14 cellular contexts compared by ENCODE assay signal in genomic region chr4:96407651-96408342, GRCh38.
DNase-seq lines count a peak whose midpoint lies in the region; ATAC-seq, FAIRE-seq and TF ChIP-seq lines count a peak whose summit lies in the region.
"Had no signal": no experiment of that assay in that cellular context is flagged by ENCODE, and none has a peak within 500 bp of the region (broad histone marks: within the 10 kb centered on the region; RNA-seq: fewer than 3 reads in every experiment).

No MANE protein-coding gene starts in this region.

- peak overlapping the region; percentile 20 for H2AFZ ChIP-seq in smooth muscle cell (ENCODE audit: low read depth)

- H3K4me3 ChIP-seq in astrocyte of the cerebellum (ENCODE audit: low read depth, low read length) (no peak overlapping the region), smooth muscle cell (no peak overlapping the region)
- H3K4me3 ChIP-seq: Peyer's patch had no signal

- FAIRE-seq in islet of Langerhans (lab: Jason Lieb, UNC), result peak; percentile 91

- no peaks in the 10 kb centered on the region for H3K36me3 ChIP-seq in smooth muscle cell (ENCODE audit: low read depth)
- H3K36me3 ChIP-seq: Peyer's patch had no signal

- DNase-seq in NCI-H1092 (lab: John Stamatoyannopoulos, UW) (peak; percentile 44), astrocyte of the cerebellum (ENCODE audit: low read depth) (peak; percentile 1), smooth muscle cell (lab: John Stamatoyannopoulos, UW; ENCODE audit: unreplicated experiment) (no peak), NCI-H446 (lab: John Stamatoyannopoulos, UW) (no peak), GF-D8 (lab: John Stamatoyannopoulos, UW) (no peak)
- DNase-seq: activated CD4-positive, CD25-positive, alpha-beta regulatory T cell treated with anti-CD3 and anti-CD28 coated beads, Interleukin-2, amount 50 U/mL, for 72 hours; activated naive CD8-positive, alpha-beta T cell treated with anti-CD3 and anti-CD28 coated beads, Interleukin-2, amount 10 ng/mL, durations not matched to agents 7 days and 5 days; CD4-positive, CD25-positive, alpha-beta regulatory T cell; foreskin fibroblast; islet precursor cell; naive B cell; Peyer's patch had no signal

- in situ Hi-C loops in astrocyte of the cerebellum (cut with HindIII; ENCODE audit: low sequenced_read_pairs), result no loop called here

- no peak overlapping the region for H3K9ac ChIP-seq in smooth muscle cell (ENCODE audit: low read depth)

- no peak overlapping the region for H3K27ac ChIP-seq in smooth muscle cell (ENCODE audit: low read depth)
- H3K27ac ChIP-seq: Peyer's patch had no signal

- ATAC-seq in GM21528 (IDR thresholded peaks at IDR 0.05; ENCODE audit: low FRiP score, unreplicated experiment), result no peak

- no peak overlapping the region for H3K4me2 ChIP-seq in smooth muscle cell

- TF ChIP-seq CTCF in astrocyte of the cerebellum (IDR thresholded peaks at IDR 0.05; ENCODE audit: low read depth, low read length, missing control alignments) (no peak), smooth muscle cell (IDR thresholded peaks at IDR 0.05; ENCODE audit: borderline replicate concordance, insufficient read depth, poor library complexity, severe bottlenecking) (no peak)

- 77% methylated on average over 4 of the region's 4 CpGs for WGBS in smooth muscle cell (ENCODE audit: low lambda C conversion rate)

- no peaks in the 10 kb centered on the region for H3K4me1 ChIP-seq in smooth muscle cell (ENCODE audit: low read depth)
- H3K4me1 ChIP-seq: Peyer's patch had no signal

- no peaks in the 10 kb centered on the region for H3F3A ChIP-seq in smooth muscle cell (ENCODE audit: low read depth)

- no peaks in the 10 kb centered on the region for H3K27me3 ChIP-seq in smooth muscle cell (ENCODE audit: low read depth)
- H3K27me3 ChIP-seq: Peyer's patch had no signal

- H3K79me2 ChIP-seq in smooth muscle cell (ENCODE audit: low read depth), result no peaks in the 10 kb centered on the region

- no peaks in the 10 kb centered on the region for H3K9me3 ChIP-seq in smooth muscle cell (replicated peaks; ENCODE audit: low read depth)
- H3K9me3 ChIP-seq: Peyer's patch had no signal

- no peaks in the 10 kb centered on the region for H4K20me1 ChIP-seq in smooth muscle cell (ENCODE audit: low read depth)

Comparison
In these comparisons a context has a peak if more than half of its experiments do, and no peak if none do; other contexts are left out.
1. DNase-seq: peak in NCI-H1092 (single experiment) and astrocyte of the cerebellum (single experiment); none in smooth muscle cell (single experiment), NCI-H446 (0 of 2) and GF-D8 (single experiment).